In the genomic region with DNA sequence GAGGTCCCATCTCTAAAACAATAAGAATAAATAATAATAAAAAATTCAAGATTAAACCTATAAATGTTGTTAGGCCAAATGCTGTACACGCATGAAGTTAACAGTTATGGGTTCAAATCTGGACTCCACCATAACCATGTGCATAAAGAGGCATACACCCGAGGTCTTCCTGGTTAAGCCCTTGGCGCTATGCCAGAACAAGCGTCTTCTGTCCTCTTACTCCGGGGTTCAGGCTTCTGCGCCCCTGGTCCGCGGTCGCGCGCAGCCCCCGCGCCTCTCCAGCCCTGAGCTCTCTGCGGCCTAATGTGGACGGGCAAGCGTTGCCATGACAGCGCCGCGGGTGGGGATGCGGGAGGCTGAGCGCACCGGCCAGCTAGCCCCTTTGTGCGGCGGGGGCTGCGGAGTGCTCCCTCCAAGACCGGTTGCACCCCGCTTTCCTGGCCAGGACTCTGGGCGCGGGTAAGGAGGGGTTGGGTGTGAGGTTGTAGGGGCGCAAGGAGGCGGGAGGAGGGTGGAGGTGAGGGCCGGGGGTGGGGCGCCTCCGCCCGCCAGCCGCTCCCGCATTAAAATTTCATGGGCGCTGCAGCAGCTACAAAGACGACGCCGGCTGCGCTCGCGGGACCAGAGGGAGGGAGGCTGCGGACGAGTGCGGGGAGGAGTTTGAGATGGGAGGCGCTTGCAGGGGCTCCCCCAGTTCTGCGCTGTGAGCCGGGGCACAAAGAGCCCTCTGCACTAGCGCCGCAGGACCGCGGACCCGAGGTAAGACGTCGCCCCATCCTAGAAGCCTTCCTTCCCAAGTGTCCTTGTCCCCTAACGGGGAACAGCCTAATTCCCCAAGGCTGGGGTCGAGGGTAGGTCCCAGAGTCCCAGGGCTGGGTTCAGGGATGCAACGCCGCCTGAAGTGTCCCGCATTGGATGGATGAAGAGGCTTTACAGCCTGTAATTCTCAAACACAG, we compare ENCODE assay signal across 8 cellular contexts. TPM values are rescaled to one million over a fixed set of nuclear protein-coding genes. Genes with fewer than 3 reads are reported as not detected.
A peak's percentile ranks its signal among the peaks of the same experiment; 100 is the strongest.
DNase-seq lines count a peak whose midpoint lies in the region; ATAC-seq, FAIRE-seq and TF ChIP-seq lines count a peak whose summit lies in the region.

A gene (plus strand): TSS at position 693 of the 956 bp plus-strand sequence.

- no peaks in the 10 kb centered on the region for H3K79me2 ChIP-seq in osteoblast (ENCODE audit: insufficient read depth, low read length)

- H3K27ac ChIP-seq in esophagus squamous epithelium (no peak within 1 kb of the TSS), osteoblast (ENCODE audit: low read depth, low read length) (no peak within 1 kb of the TSS), tibial artery (no peak within 1 kb of the TSS)

- DNase-seq in GM12892 (ENCODE audit: insufficient read length): peak; percentile 69
- peak; percentile 18 for DNase-seq in NCI-H146 treated with DMSO at 0.1 percent for 48 hours (lab: John Stamatoyannopoulos, UW; ENCODE audit: unreplicated experiment)
- peak; percentile 55 for DNase-seq in activated T-cell treated with anti-CD3 and anti-CD28 coated beads for 24 hours (ENCODE audit: low read depth)
- DNase-seq in esophagus squamous epithelium (lab: John Stamatoyannopoulos, UW): no peak
- peak; percentile 82 for DNase-seq in osteoblast (ENCODE audit: insufficient read length, low spot score, missing footprints)
- DNase-seq in medulla oblongata (ENCODE audit: extremely low spot score): no peak
- DNase-seq in tibial artery: no peak

- H3K4me2 ChIP-seq in osteoblast (ENCODE audit: insufficient read depth, low read length): peak within 1 kb of the TSS; percentile 71

- H3K27me3 ChIP-seq in esophagus squamous epithelium: peaks cover 8 to 88% (median 12%) of the 10 kb centered on the region in 4 donors
- peaks cover 49% of the 10 kb centered on the region for H3K27me3 ChIP-seq in osteoblast (ENCODE audit: insufficient read depth, low read length)
- peaks cover 0 to 79% of the 10 kb centered on the region in 2 donors for H3K27me3 ChIP-seq in tibial artery

- H3K36me3 ChIP-seq in esophagus squamous epithelium: no peaks in the 10 kb centered on the region
- no peaks in the 10 kb centered on the region for H3K36me3 ChIP-seq in osteoblast (ENCODE audit: insufficient read depth, low read length)
- no peaks in the 10 kb centered on the region for H3K36me3 ChIP-seq in tibial artery

- ATAC-seq in HG02571 (IDR thresholded peaks at IDR 0.05; ENCODE audit: unreplicated experiment): no peak

- H3K4me1 ChIP-seq in esophagus squamous epithelium: peaks cover 22 to 29% (median 22%) of the 10 kb centered on the region in 3 donors
- H3K4me1 ChIP-seq in osteoblast (ENCODE audit: insufficient read depth, low read length): peaks cover 19% of the 10 kb centered on the region
- H3K4me1 ChIP-seq in tibial artery: peaks cover 0 to 23% (median 21%) of the 10 kb centered on the region in 4 donors

- TF ChIP-seq CTCF in esophagus squamous epithelium (IDR thresholded peaks at IDR 0.05) (no peak), osteoblast (IDR thresholded peaks at IDR 0.05; ENCODE audit: extremely low read depth, low read depth, low read length) (no peak), tibial artery (IDR thresholded peaks at IDR 0.05) (no peak)

- peak within 1 kb of the TSS; percentile 7 to 61 (median 35) for H3K4me3 ChIP-seq in esophagus squamous epithelium
- peak within 1 kb of the TSS; percentile 53 for H3K4me3 ChIP-seq in osteoblast (ENCODE audit: insufficient read depth, low read length)
- H3K4me3 ChIP-seq in tibial artery: peak within 1 kb of the TSS in 1 of 2 donors; percentile 32

- intact Hi-C loops in esophagus squamous epithelium (cut with DNase I) (no loop called here), tibial artery (cut with DNase I; ENCODE audit: low total_unique reads) (no loop called here)

- no peaks in the 10 kb centered on the region for H4K20me1 ChIP-seq in osteoblast (ENCODE audit: insufficient read depth, low read length)

- peak; percentile 54 for FAIRE-seq in GM12892 (lab: Jason Lieb, UNC)

- 2 to 9% methylated on average over 9 to 25 of the region's 62 CpGs for WGBS in esophagus squamous epithelium, 2 donors

- no peaks in the 10 kb centered on the region for H3K9me3 ChIP-seq in esophagus squamous epithelium
- no peaks in the 10 kb centered on the region for H3K9me3 ChIP-seq in osteoblast (ENCODE audit: low read depth, low read length)
- no peaks in the 10 kb centered on the region for H3K9me3 ChIP-seq in tibial artery

- peak; percentile 42; the same call in 1 of the 2 replicates for TF ChIP-seq POLR2A in GM12892 (IDR thresholded peaks at IDR 0.05; ENCODE audit: low read depth, low read length)
- TF ChIP-seq POLR2A in esophagus squamous epithelium (IDR thresholded peaks at IDR 0.05): peak in 1 of 4 donors; percentile 45

- peak within 1 kb of the TSS; percentile 46 for H2AFZ ChIP-seq in osteoblast (ENCODE audit: low read length)

RNA-seq across cellular contexts. Expression of the gene that starts here (rescaled TPM):
- 10.0 TPM for polyA plus RNA-seq in GM12892 (2012; ENCODE audit: missing spikeins)
- 1 to 10 TPM in 2 of 4 donors, under 1 TPM in 2; 0.50 to 2.4 (median 1.4) TPM for total RNA-seq in esophagus squamous epithelium
- 1.8 TPM in 2 replicates for total RNA-seq in osteoblast

Comparison
In these comparisons a context has a peak if more than half of its experiments do, and no peak if none do; other contexts are left out.
1. DNase-seq: peak in GM12892 (single experiment), NCI-H146 treated with DMSO at 0.1 percent for 48 hours (single experiment), activated T-cell treated with anti-CD3 and anti-CD28 coated beads for 24 hours (single experiment) and osteoblast (single experiment); none in esophagus squamous epithelium (single experiment), medulla oblongata (single experiment) and tibial artery (0 of 2).